Comparison of ENCODE assay signal across 1 cellular context in genomic region chr2:20378891-20379519, GRCh38.
A peak's percentile ranks its signal among the peaks of the same experiment; 100 is the strongest.
TF ChIP-seq lines count a peak whose summit lies in the region.

No MANE protein-coding gene starts in this region.

TF ChIP-seq in K562, 482 proteins besides CTCF, POLR2A, EP300 and RAD21 (continued from another document):
- TF ChIP-seq CREM (IDR thresholded peaks at IDR 0.05; ENCODE audit: low read depth) (0 out of 2 replicates have a peak, but pooled peaks have one; percentile 5), SMARCA4 (IDR thresholded peaks at IDR 0.05) (0 out of 2 replicates have a peak, but pooled peaks have one; percentile 24), E2F1 (CRISPR knock-in tag; IDR thresholded peaks at IDR 0.05) (no peak), ATF1 (CRISPR knock-in tag; IDR thresholded peaks at IDR 0.05) (no peak), ATF1 (tag; IDR thresholded peaks at IDR 0.05) (0 out of 2 replicates have a peak, but pooled peaks have one; percentile 21), FOXP1 (CRISPR knock-in tag; IDR thresholded peaks at IDR 0.05) (no peak), ZBTB8A (IDR thresholded peaks at IDR 0.05; ENCODE audit: partially characterized antibody) (no peak), TOE1 (IDR thresholded peaks at IDR 0.05; ENCODE audit: borderline replicate concordance) (peak; percentile 44; the same call in 1 of the 2 replicates), TOE1 (CRISPR knock-in tag; IDR thresholded peaks at IDR 0.05; ENCODE audit: borderline replicate concordance, low read depth) (no peak), TARDBP (IDR thresholded peaks at IDR 0.05) (0 out of 2 replicates have a peak, but pooled peaks have one; percentile 44), HLTF (IDR thresholded peaks at IDR 0.05) (0 out of 2 replicates have a peak, but pooled peaks have one; percentile 32), SMARCA5 (IDR thresholded peaks at IDR 0.05) (peak; percentile 21; the same call in 1 of the 2 replicates), CTCFL (IDR thresholded peaks at IDR 0.05; ENCODE audit: borderline replicate concordance, insufficient read depth, low read depth, low read length, poor library complexity, severe bottlenecking) (peak; percentile 76), VEZF1 (CRISPR knock-in tag; IDR thresholded peaks at IDR 0.05) (peak; percentile 40; the same call in 1 of the 2 replicates), ZNF431 (CRISPR knock-in tag; IDR thresholded peaks at IDR 0.05) (no peak), CREB5 (CRISPR knock-in tag; IDR thresholded peaks at IDR 0.05) (no peak), MAZ (CRISPR knock-in tag; conservative IDR thresholded peaks at IDR 0.05 in 1 of 2, IDR thresholded peaks at IDR 0.05 in 1 of 2) (peak in 1 of 2 experiments; percentile 43; a peak in 1 of 4 replicates), ZFX (CRISPR knock-in tag; IDR thresholded peaks at IDR 0.05) (peak; percentile 49), GTF2A2 (tag; IDR thresholded peaks at IDR 0.05) (no peak), MTA1 (IDR thresholded peaks at IDR 0.05; ENCODE audit: borderline replicate concordance) (peak; percentile 51; the same call in 1 of the 2 replicates), BCOR (IDR thresholded peaks at IDR 0.05) (0 out of 2 replicates have a peak, but pooled peaks have one; percentile 13), CC2D1A (IDR thresholded peaks at IDR 0.05) (peak; percentile 58; the same call in 1 of the 2 replicates), RBM22 (IDR thresholded peaks at IDR 0.05; ENCODE audit: low read depth, low read length, poor library complexity, severe bottlenecking) (no peak)
